ENCODE assay signal across 1 cellular context in genomic region chr21:14533555-14534400, GRCh38.
TF ChIP-seq lines count a peak whose summit lies in the region.

No MANE protein-coding gene starts in this region.

TF ChIP-seq in GM23338, 12 proteins besides CTCF, POLR2A, EP300 and RAD21 (continued from another document):
- TF ChIP-seq EZH2 (IDR thresholded peaks at IDR 0.05; ENCODE audit: low read depth, unreplicated experiment), result no peak
- TF ChIP-seq, protein P1, sequence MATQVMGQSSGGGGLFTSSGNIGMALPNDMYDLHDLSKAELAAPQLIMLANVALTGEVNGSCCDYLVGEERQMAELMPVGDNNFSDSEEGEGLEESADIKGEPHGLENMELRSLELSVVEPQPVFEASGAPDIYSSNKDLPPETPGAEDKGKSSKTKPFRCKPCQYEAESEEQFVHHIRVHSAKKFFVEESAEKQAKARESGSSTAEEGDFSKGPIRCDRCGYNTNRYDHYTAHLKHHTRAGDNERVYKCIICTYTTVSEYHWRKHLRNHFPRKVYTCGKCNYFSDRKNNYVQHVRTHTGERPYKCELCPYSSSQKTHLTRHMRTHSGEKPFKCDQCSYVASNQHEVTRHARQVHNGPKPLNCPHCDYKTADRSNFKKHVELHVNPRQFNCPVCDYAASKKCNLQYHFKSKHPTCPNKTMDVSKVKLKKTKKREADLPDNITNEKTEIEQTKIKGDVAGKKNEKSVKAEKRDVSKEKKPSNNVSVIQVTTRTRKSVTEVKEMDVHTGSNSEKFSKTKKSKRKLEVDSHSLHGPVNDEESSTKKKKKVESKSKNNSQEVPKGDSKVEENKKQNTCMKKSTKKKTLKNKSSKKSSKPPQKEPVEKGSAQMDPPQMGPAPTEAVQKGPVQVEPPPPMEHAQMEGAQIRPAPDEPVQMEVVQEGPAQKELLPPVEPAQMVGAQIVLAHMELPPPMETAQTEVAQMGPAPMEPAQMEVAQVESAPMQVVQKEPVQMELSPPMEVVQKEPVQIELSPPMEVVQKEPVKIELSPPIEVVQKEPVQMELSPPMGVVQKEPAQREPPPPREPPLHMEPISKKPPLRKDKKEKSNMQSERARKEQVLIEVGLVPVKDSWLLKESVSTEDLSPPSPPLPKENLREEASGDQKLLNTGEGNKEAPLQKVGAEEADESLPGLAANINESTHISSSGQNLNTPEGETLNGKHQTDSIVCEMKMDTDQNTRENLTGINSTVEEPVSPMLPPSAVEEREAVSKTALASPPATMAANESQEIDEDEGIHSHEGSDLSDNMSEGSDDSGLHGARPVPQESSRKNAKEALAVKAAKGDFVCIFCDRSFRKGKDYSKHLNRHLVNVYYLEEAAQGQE (IDR thresholded peaks at IDR 0.05; ENCODE audit: unreplicated experiment), result no peak
- no peak for TF ChIP-seq JUNB (IDR thresholded peaks at IDR 0.05; ENCODE audit: unreplicated experiment)
- TF ChIP-seq STAT1 (IDR thresholded peaks at IDR 0.05; ENCODE audit: unreplicated experiment), result no peak
- TF ChIP-seq CREB1 (CRISPR knock-in tag; IDR thresholded peaks at IDR 0.05; ENCODE audit: low read depth), result no peak
- TF ChIP-seq ETS1 (IDR thresholded peaks at IDR 0.05), result no peak
- TF ChIP-seq NANOG (IDR thresholded peaks at IDR 0.05; ENCODE audit: borderline replicate concordance), result no peak
- TF ChIP-seq ZNF331 (CRISPR knock-in tag; IDR thresholded peaks at IDR 0.05; ENCODE audit: low read depth), result no peak
